ENCODE assay signal across 37 cellular contexts in the genomic region with DNA sequence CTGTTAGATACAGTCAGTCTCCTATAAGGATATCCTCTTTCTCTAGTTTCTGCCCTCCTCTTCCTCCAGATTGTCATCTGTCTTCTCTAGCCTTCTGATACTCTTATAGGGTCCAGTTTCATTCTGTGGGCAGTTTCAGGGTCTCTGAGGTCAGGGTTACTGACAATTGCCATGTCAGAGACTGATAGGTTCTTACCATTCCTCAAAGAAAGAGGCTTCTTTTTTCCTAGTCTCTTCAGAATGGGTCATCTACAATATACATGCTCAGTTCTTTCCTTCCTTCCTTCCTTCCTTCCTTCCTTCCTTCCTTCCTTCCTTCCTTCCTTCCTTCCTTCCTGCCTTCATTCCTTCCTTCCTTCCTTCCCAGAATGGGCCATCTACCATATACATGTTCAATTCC. TPM values are rescaled to one million over a fixed set of nuclear protein-coding genes. Genes with fewer than 3 reads are reported as not detected.
"Had no signal": no experiment of that assay in that cellular context is flagged by ENCODE, and none has a peak within 500 bp of the region (broad histone marks: within the 10 kb centered on the region; RNA-seq: fewer than 3 reads in every experiment).

No MANE protein-coding gene starts in this region.

- H3K36me3 ChIP-seq: adrenal gland, ascending aorta, brain microvascular endothelial cell, breast epithelium, cardiac muscle cell had no signal

- H3K4me3 ChIP-seq: adrenal gland, ascending aorta, body of pancreas, breast epithelium, cardiac muscle cell had no signal

- H3K27ac ChIP-seq: adrenal gland, ascending aorta, body of pancreas, brain microvascular endothelial cell, breast epithelium, cardiac muscle cell had no signal

- H3K27me3 ChIP-seq: adrenal gland, ascending aorta, body of pancreas, brain microvascular endothelial cell, breast epithelium, cardiac muscle cell had no signal

- DNase-seq: activated effector memory CD4-positive, alpha-beta T cell treated with anti-CD3 and anti-CD28 coated beads, Interleukin-2, amount 50 U/mL, for 16 hours; activated effector memory CD4-positive, alpha-beta T cell treated with Interleukin-2 at 50 U/mL for 16 hours; activated gamma-delta T cell; activated gamma-delta T cell treated with Interleukin-2 at 50 U/mL for 16 hours; activated naive CD4-positive, alpha-beta T cell; activated naive CD4-positive, alpha-beta T cell treated with anti-CD3 and anti-CD28 coated beads for 36 hours; activated naive CD4-positive, alpha-beta T cell treated with anti-CD3 and anti-CD28 coated beads, Interleukin-2, amount 10 ng/mL, durations not matched to agents 7 days and 5 days; activated naive CD4-positive, alpha-beta T cell treated with anti-CD3 and anti-CD28 coated beads, Interleukin-2, amount 50 U/mL, for 16 hours; activated naive CD4-positive, alpha-beta T cell treated with Interleukin-2 at 50 U/mL for 16 hours; activated naive CD8-positive, alpha-beta T cell treated with anti-CD3 and anti-CD28 coated beads for 36 hours; activated naive CD8-positive, alpha-beta T cell treated with anti-CD3 and anti-CD28 coated beads, Interleukin-2, amount 10 ng/mL, durations not matched to agents 7 days and 5 days; activated naive CD8-positive, alpha-beta T cell treated with anti-CD3 and anti-CD28 coated beads, Interleukin-2, amount 50 U/mL, for 24 hours; activated T-cell treated with anti-CD3 and anti-CD28 coated beads, Interleukin-2, amount 50 U/mL, for 24 hours; activated T-cell treated with anti-CD3 and anti-CD28 coated beads, Interleukin-2, amount 50 U/mL, for 4 hours; activated T-cell treated with anti-CD3 and anti-CD28 coated beads, Interleukin-2, amount 50 U/mL, for 72 hours; adrenal gland; amniotic stem cell; amygdala; anterior cingulate cortex; aorta; body of pancreas; brain microvascular endothelial cell; caudate nucleus; central memory CD4-positive, alpha-beta T cell; cerebellar nuclear complex had no signal

- H3K4me1 ChIP-seq: adrenal gland, ascending aorta, body of pancreas, breast epithelium had no signal

RNA-seq across cellular contexts. Expression of a gene that starts 48.1 kb away (rescaled TPM):
- total RNA-seq: activated naive CD4-positive, alpha-beta T cell treated with anti-CD3 and anti-CD28 coated beads for 36 hours; activated naive CD4-positive, alpha-beta T cell treated with anti-CD3 and anti-CD28 coated beads, Interleukin-2, amount 50 U/mL, for 72 hours; activated naive CD8-positive, alpha-beta T cell treated with anti-CD3 and anti-CD28 coated beads for 36 hours; activated naive CD8-positive, alpha-beta T cell treated with anti-CD3 and anti-CD28 coated beads, Interleukin-2, amount 10 ng/mL, durations not matched to agents 7 days and 5 days; activated T-cell treated with anti-CD3 and anti-CD28 coated beads, Interleukin-2, amount 50 U/mL, for 4 hours; activated T-cell treated with anti-CD3 and anti-CD28 coated beads, Interleukin-2, amount 50 U/mL, for 72 hours; activated T-helper 1 cell treated with anti-CD3 and anti-CD28 coated beads, Interleukin-12 subunit alpha, Interleukin-12 subunit beta, Interleukin-2, Interleukin-4 antibody, amounts not matched to agents 30 ng/mL and 10 ng/mL and 1 ng/mL, durations not matched to agents 14 hours and 24 hours and 36 hours; activated T-helper 17 cell treated with anti-CD3 and anti-CD28 coated beads, Interleukin-2, amount 50 U/mL, for 72 hours; activated T-helper 2 cell treated with anti-CD3 and anti-CD28 coated beads, Interferon-gamma antibody, Interleukin-2, Interleukin-4, amounts not matched to agents 10 μg/mL and 5 μg/mL and 100 μg/mL, durations not matched to agents 14 hours and 24 hours and 36 hours; adrenal gland; aorta; ascending aorta; astrocyte; body of pancreas; breast epithelium; bronchial epithelial cell; cardiac muscle cell; cardiac septum; cerebellum; chondrocyte had no signal
